16 cellular contexts compared by ENCODE assay signal in the genomic region with DNA sequence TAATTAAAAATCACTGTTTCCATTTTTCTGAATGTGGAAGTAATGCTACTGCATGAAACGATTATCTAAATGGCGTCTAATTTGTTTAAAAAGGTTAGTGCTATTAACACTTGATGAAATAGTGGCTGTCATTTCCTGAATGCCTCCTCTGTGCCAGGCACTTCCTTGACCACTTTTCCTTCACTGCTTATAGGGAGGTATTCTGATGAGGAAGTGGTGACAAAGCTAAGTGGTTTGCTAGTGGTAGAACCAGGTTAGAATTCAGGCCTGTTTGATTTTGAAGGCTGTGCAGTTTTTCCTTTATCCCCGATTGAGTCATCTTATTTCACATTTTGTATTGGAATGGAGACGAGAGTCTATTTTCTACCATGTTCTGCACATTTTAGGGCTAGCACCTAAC.
"Had no signal": no experiment of that assay in that cellular context is flagged by ENCODE, and none has a peak within 500 bp of the region (broad histone marks: within the 10 kb centered on the region; RNA-seq: fewer than 3 reads in every experiment).

No MANE protein-coding gene starts in this region.

- H3K9me3 Mint-ChIP-seq: activated T-cell treated with anti-CD3 and anti-CD28 coated beads, Interleukin-2, amount 50 U/mL, for 72 hours; neural crest cell; stimulated activated naive CD8-positive, alpha-beta T cell treated with anti-CD3 and anti-CD28 coated beads, Interleukin-15, amount 100 ng/mL, for 72 hours had no signal

- H3K4me1 Mint-ChIP-seq: stimulated activated naive CD8-positive, alpha-beta T cell treated with anti-CD3 and anti-CD28 coated beads, Interleukin-15, amount 100 ng/mL, for 72 hours had no signal

- H3K4me3 Mint-ChIP-seq: activated B cell treated with CpG ODN at 0.5 μM for 24 hours; activated naive CD8-positive, alpha-beta T cell; activated T-cell treated with anti-CD3 and anti-CD28 coated beads, Interleukin-2, amount 50 U/mL, for 72 hours; neural crest cell; stimulated activated naive CD8-positive, alpha-beta T cell treated with anti-CD3 and anti-CD28 coated beads, Interleukin-15, amount 100 ng/mL, for 72 hours had no signal

- DNase-seq: activated B cell treated with CpG ODN at 0.5 μM for 24 hours; activated CD4-positive, alpha-beta T cell treated with anti-CD3 and anti-CD28 coated beads for 48 hours; activated CD8-positive, alpha-beta memory T cell treated with anti-CD3 and anti-CD28 coated beads, Interleukin-2, amount 50 U/mL, for 48 hours; activated gamma-delta T cell; activated T-cell treated with anti-CD3 and anti-CD28 coated beads, Interleukin-2, amount 50 U/mL, for 72 hours; amniotic stem cell; caudate nucleus; foreskin fibroblast; kidney glomerular epithelial cell; sigmoid colon; spleen; stimulated activated naive CD8-positive, alpha-beta T cell treated with anti-CD3 and anti-CD28 coated beads, Interleukin-15, amount 100 ng/mL, for 72 hours; testis; upper lobe of left lung had no signal

- H3K27me3 Mint-ChIP-seq: activated B cell treated with CpG ODN at 0.5 μM for 24 hours; activated naive CD8-positive, alpha-beta T cell; stimulated activated naive CD8-positive, alpha-beta T cell treated with anti-CD3 and anti-CD28 coated beads, Interleukin-15, amount 100 ng/mL, for 72 hours had no signal

- H3K4me3 ChIP-seq: sigmoid colon, spleen, testis, upper lobe of left lung had no signal

- H3K9me3 ChIP-seq: testis, upper lobe of left lung had no signal

- H3K27ac ChIP-seq: sigmoid colon, spleen, testis, upper lobe of left lung had no signal

- H3K27me3 ChIP-seq: sigmoid colon, spleen, testis, upper lobe of left lung had no signal

- H3K4me1 ChIP-seq: sigmoid colon, testis, upper lobe of left lung had no signal

- ATAC-seq: activated T-cell treated with anti-CD3 and anti-CD28 coated beads, Interleukin-2, amount 50 U/mL, for 72 hours; stimulated activated naive CD8-positive, alpha-beta T cell treated with anti-CD3 and anti-CD28 coated beads, Interleukin-15, amount 100 ng/mL, for 72 hours had no signal

- H3K27ac Mint-ChIP-seq: activated B cell treated with CpG ODN at 0.5 μM for 24 hours; activated naive CD8-positive, alpha-beta T cell; activated T-cell treated with anti-CD3 and anti-CD28 coated beads, Interleukin-2, amount 50 U/mL, for 72 hours; stimulated activated naive CD8-positive, alpha-beta T cell treated with anti-CD3 and anti-CD28 coated beads, Interleukin-15, amount 100 ng/mL, for 72 hours had no signal
